22 cellular contexts compared by ENCODE assay signal in genomic region chr12:96313606-96314005, GRCh38.
"Had no signal": no experiment of that assay in that cellular context is flagged by ENCODE, and none has a peak within 500 bp of the region (broad histone marks: within the 10 kb centered on the region; RNA-seq: fewer than 3 reads in every experiment).

No MANE protein-coding gene starts in this region.

- H3K9ac ChIP-seq: parathyroid adenoma had no signal

- H3K4me3 Mint-ChIP-seq: activated naive CD4-positive, alpha-beta T cell treated with anti-CD3 and anti-CD28 coated beads for 36 hours; activated T-cell treated with anti-CD3 and anti-CD28 coated beads, Interleukin-2, amount 50 U/mL, for 72 hours; dendritic cell treated with granulocyte-macrophage colony-stimulating factor and Interleukin-4, amounts not matched to agents 40 ng/mL and 50 ng/mL, for 4 days; nephron; WTC11 had no signal

- H3K4me3 ChIP-seq: heart right ventricle, tibial artery had no signal

- H3K27ac Mint-ChIP-seq: activated naive CD4-positive, alpha-beta T cell treated with anti-CD3 and anti-CD28 coated beads for 36 hours; activated T-cell treated with anti-CD3 and anti-CD28 coated beads, Interleukin-2, amount 50 U/mL, for 72 hours; dendritic cell treated with granulocyte-macrophage colony-stimulating factor and Interleukin-4, amounts not matched to agents 40 ng/mL and 50 ng/mL, for 4 days; nephron; WTC11 had no signal

- H3K9me3 Mint-ChIP-seq: dendritic cell treated with granulocyte-macrophage colony-stimulating factor and Interleukin-4, amounts not matched to agents 40 ng/mL and 50 ng/mL, for 4 days had no signal

- DNase-seq: activated CD4-positive, alpha-beta T cell treated with anti-CD3 and anti-CD28 coated beads for 4 hours; activated CD4-positive, alpha-beta T cell treated with anti-CD3 and anti-CD28 coated beads, Interleukin-2, amount 50 U/mL, for 48 hours; activated effector memory CD4-positive, alpha-beta T cell treated with Interleukin-2 at 50 U/mL for 16 hours; activated naive CD4-positive, alpha-beta T cell treated with anti-CD3 and anti-CD28 coated beads for 36 hours; activated T-cell treated with anti-CD3 and anti-CD28 coated beads, Interleukin-2, amount 50 U/mL, for 72 hours; effector CD4-positive, alpha-beta T cell; erythroblast; foreskin fibroblast; heart right ventricle; islet precursor cell; left cardiac atrium; right cardiac atrium; stimulated activated CD4-positive, alpha-beta T cell treated with anti-CD3 and anti-CD28 coated beads, Interleukin-4, amount 100 ng/mL, for 24 hours; stimulated activated naive CD8-positive, alpha-beta T cell treated with anti-CD3 and anti-CD28 coated beads, Interleukin-15, Interleukin-2, amounts not matched to agents 100 U/mL and 50 U/mL, for 24 hours; substantia nigra; T1000; tibial artery had no signal

- H3K9me3 ChIP-seq: neutrophil, tibial artery had no signal

- H2AFZ ChIP-seq: parathyroid adenoma had no signal

- H3K27ac ChIP-seq: neutrophil, parathyroid adenoma, tibial artery had no signal

- H3K27me3 Mint-ChIP-seq: dendritic cell treated with granulocyte-macrophage colony-stimulating factor and Interleukin-4, amounts not matched to agents 40 ng/mL and 50 ng/mL, for 4 days had no signal

- ATAC-seq: activated T-cell treated with anti-CD3 and anti-CD28 coated beads, Interleukin-2, amount 50 U/mL, for 72 hours; right cardiac atrium; stimulated activated naive CD8-positive, alpha-beta T cell treated with anti-CD3 and anti-CD28 coated beads, Interleukin-15, Interleukin-2, amounts not matched to agents 100 U/mL and 50 U/mL, for 24 hours; WTC11 had no signal

- H3K4me1 ChIP-seq: parathyroid adenoma had no signal

- H3K79me2 ChIP-seq: parathyroid adenoma had no signal

- H3K27me3 ChIP-seq: heart right ventricle, neutrophil, tibial artery had no signal
